Comparison of ENCODE assay signal across 16 cellular contexts in genomic region chr12:112916270-112916669, GRCh38. TPM values are rescaled to one million over a fixed set of nuclear protein-coding genes. Genes with fewer than 3 reads are reported as not detected.
DNase-seq lines count a peak whose midpoint lies in the region; ATAC-seq, FAIRE-seq and TF ChIP-seq lines count a peak whose summit lies in the region.
"Had no signal": no experiment of that assay in that cellular context is flagged by ENCODE, and none has a peak within 500 bp of the region (broad histone marks: within the 10 kb centered on the region; RNA-seq: fewer than 3 reads in every experiment).

No MANE protein-coding gene starts in this region.

- no peaks in the 10 kb centered on the region for H3K4me1 Mint-ChIP-seq in WTC11
- H3K4me1 Mint-ChIP-seq in activated T-cell treated with anti-CD3 and anti-CD28 coated beads, Interleukin-2, amount 50 U/mL, for 72 hours (ENCODE audit: low read depth), result no peaks in the 10 kb centered on the region
- H3K4me1 Mint-ChIP-seq: activated naive CD8-positive, alpha-beta T cell treated with anti-CD3 and anti-CD28 coated beads for 36 hours had no signal

- peaks cover 13% of the 10 kb centered on the region for H3K36me3 Mint-ChIP-seq in WTC11
- peaks cover 26 to 34% of the 10 kb centered on the region in 2 donors for H3K36me3 Mint-ChIP-seq in activated T-cell treated with anti-CD3 and anti-CD28 coated beads, Interleukin-2, amount 50 U/mL, for 72 hours (ENCODE audit: insufficient read depth in 2 of 2)
- H3K36me3 Mint-ChIP-seq: type B pancreatic cell had no signal

- H3K4me3 ChIP-seq in endothelial cell of umbilical vein (replicated peaks in 1 of 3; ENCODE audit: insufficient read depth in 1 of 3, low read depth in 1 of 3, low read length in 3 of 3), result no peak overlapping the region
- H3K4me3 ChIP-seq in right lobe of liver, result no peak overlapping the region
- H3K4me3 ChIP-seq: Peyer's patch had no signal

- CTCF ChIA-PET in endothelial cell of umbilical vein (lab: Charles Lee) (interaction anchor here (1.1 kb wide), 1 partner anchor 9 kb away, joined by 3 read pairs; the partner anchor contains the start of gene OAS1), WTC11 (lab: Charles Lee) (interaction anchor here (1.0 to 1.1 kb wide), 2 partner anchors 77 to 93 kb away, joined by 3 read pairs; no protein-coding TSS in a partner anchor)

- H2AFZ ChIP-seq in endothelial cell of umbilical vein (ENCODE audit: low read depth, low read length), result no peak overlapping the region

- peak; percentile 39 for DNase-seq in EH (ENCODE audit: low read depth)
- DNase-seq in NCI-H446 (lab: John Stamatoyannopoulos, UW), result peak; percentile 24 to 73
- DNase-seq in endothelial cell of umbilical vein (ENCODE audit: low read depth, low spot score), result peak; percentile 43
- DNase-seq in right lobe of liver, result peak in 2 of 3 donors; percentile 55 to 61
- DNase-seq in WTC11 (ENCODE audit: low spot score), result no peak
- no peak for DNase-seq in activated T-cell treated with anti-CD3 and anti-CD28 coated beads, Interleukin-2, amount 50 U/mL, for 72 hours
- DNase-seq in AG08395 (ENCODE audit: low spot score), result no peak
- DNase-seq: activated CD4-positive, alpha-beta T cell treated with anti-CD3 and anti-CD28 coated beads for 4 hours; activated naive CD8-positive, alpha-beta T cell treated with anti-CD3 and anti-CD28 coated beads for 36 hours; activated T-cell treated with anti-CD3 and anti-CD28 coated beads for 4 hours; cerebellar nuclear complex; NCI-H2227 treated with DMSO at 0.1 percent for 48 hours had no signal

- peak; percentile 79 to 97 (median 88) for ATAC-seq in right lobe of liver
- ATAC-seq in GM18498 (IDR thresholded peaks at IDR 0.05; ENCODE audit: unreplicated experiment), result no peak
- ATAC-seq in WTC11, result no peak
- ATAC-seq in activated T-cell treated with anti-CD3 and anti-CD28 coated beads, Interleukin-2, amount 50 U/mL, for 72 hours (replicated peaks in 1 of 2), result no peak

- H3K9ac ChIP-seq in endothelial cell of umbilical vein (replicated peaks; ENCODE audit: extremely low read depth, insufficient read depth, low read length), result no peak overlapping the region

- H3K27me3 Mint-ChIP-seq in WTC11 (ENCODE audit: low read depth), result peaks cover 10% of the 10 kb centered on the region
- no peaks in the 10 kb centered on the region for H3K27me3 Mint-ChIP-seq in activated T-cell treated with anti-CD3 and anti-CD28 coated beads, Interleukin-2, amount 50 U/mL, for 72 hours (ENCODE audit: low read depth)
- H3K27me3 Mint-ChIP-seq: activated naive CD8-positive, alpha-beta T cell treated with anti-CD3 and anti-CD28 coated beads for 36 hours had no signal

- no peak overlapping the region for H3K4me3 Mint-ChIP-seq in WTC11
- no peak overlapping the region for H3K4me3 Mint-ChIP-seq in activated T-cell treated with anti-CD3 and anti-CD28 coated beads, Interleukin-2, amount 50 U/mL, for 72 hours
- H3K4me3 Mint-ChIP-seq: activated naive CD8-positive, alpha-beta T cell treated with anti-CD3 and anti-CD28 coated beads for 36 hours; T-helper 1 cell treated with Interleukin-12 subunit alpha and Interleukin-12 subunit beta and Interleukin-4 antibody, amounts not matched to agents 30 μg/mL and 1 μg/mL, for 36 hours; type B pancreatic cell had no signal

- intact Hi-C loops in endothelial cell of umbilical vein (cut with micrococcal nuclease), result no loop called here
- intact Hi-C loops in right lobe of liver (cut with DNase I), result no loop called here

- TF ChIP-seq POLR2A in endothelial cell of umbilical vein (IDR thresholded peaks at IDR 0.05; ENCODE audit: low read depth, low read length) (no peak), right lobe of liver (IDR thresholded peaks at IDR 0.05) (no peak)

- TF ChIP-seq CTCF in endothelial cell of umbilical vein (IDR thresholded peaks at IDR 0.05; ENCODE audit: extremely low read depth in 1 of 2, insufficient read depth in 1 of 2, low read depth in 1 of 2, low read length in 2 of 2) (no peak), right lobe of liver (IDR thresholded peaks at IDR 0.05) (no peak), WTC11 (IDR thresholded peaks at IDR 0.05) (no peak)

- H3K27ac Mint-ChIP-seq in WTC11, result no peak overlapping the region
- H3K27ac Mint-ChIP-seq in activated T-cell treated with anti-CD3 and anti-CD28 coated beads, Interleukin-2, amount 50 U/mL, for 72 hours, result no peak overlapping the region
- H3K27ac Mint-ChIP-seq: activated naive CD8-positive, alpha-beta T cell treated with anti-CD3 and anti-CD28 coated beads for 36 hours; T-helper 1 cell treated with Interleukin-12 subunit alpha and Interleukin-12 subunit beta and Interleukin-4 antibody, amounts not matched to agents 30 μg/mL and 1 μg/mL, for 36 hours; type B pancreatic cell had no signal

- H3K9me1 ChIP-seq in endothelial cell of umbilical vein (replicated peaks; ENCODE audit: control insufficient read depth, extremely low read depth, insufficient read depth, low read length), result no peaks in the 10 kb centered on the region

- peaks cover 36% of the 10 kb centered on the region for H3K9me3 Mint-ChIP-seq in WTC11
- H3K9me3 Mint-ChIP-seq in activated T-cell treated with anti-CD3 and anti-CD28 coated beads, Interleukin-2, amount 50 U/mL, for 72 hours, result peaks cover 6 to 14% of the 10 kb centered on the region in 2 donors

- BruUV-seq in endothelial cell of umbilical vein (replicated peaks; lab: Mats Ljungman, UMichigan), result no TSS peak

- POLR2A ChIA-PET in endothelial cell of umbilical vein (lab: Charles Lee) (no interaction called here), WTC11 (lab: Charles Lee) (no interaction called here)

- dilution Hi-C loops in endothelial cell of umbilical vein (cut with MboI; ENCODE audit: extremely low pct_ligation_motif_present, low sequenced_read_pairs), result no loop called here

- H3K4me2 ChIP-seq in endothelial cell of umbilical vein (ENCODE audit: insufficient read depth, low read length), result no peak overlapping the region

- H3K4me1 ChIP-seq in endothelial cell of umbilical vein (ENCODE audit: control insufficient read depth, extremely low read depth, insufficient read depth, low read length) (no peaks in the 10 kb centered on the region), right lobe of liver (peaks cover 0 to 10% (median 2%) of the 10 kb centered on the region in 4 donors)
- H3K4me1 ChIP-seq: Peyer's patch had no signal

- no peak for FAIRE-seq in endothelial cell of umbilical vein (lab: Jason Lieb, UNC)

- no peaks in the 10 kb centered on the region for H3K36me3 ChIP-seq in endothelial cell of umbilical vein (ENCODE audit: control insufficient read depth in 2 of 2, extremely low read depth in 1 of 2, insufficient read depth in 2 of 2, low read length in 2 of 2)
- H3K36me3 ChIP-seq in right lobe of liver, result peaks cover 0 to 45% (median 12%) of the 10 kb centered on the region in 4 donors

- 33% methylated on average over 5 of the region's 5 CpGs for WGBS in right lobe of liver (ENCODE audit: insufficient coverage, low coverage, low lambda C conversion rate, missing lambda C conversion rate)

- H3K27me3 ChIP-seq in endothelial cell of umbilical vein (ENCODE audit: control insufficient read depth in 2 of 2, insufficient read depth in 2 of 2, low read length in 2 of 2) (no peaks in the 10 kb centered on the region), right lobe of liver (no peaks in the 10 kb centered on the region)
- H3K27me3 ChIP-seq: Peyer's patch had no signal

- H3K27ac ChIP-seq in endothelial cell of umbilical vein (ENCODE audit: insufficient read depth, low read depth, low read length) (no peak overlapping the region), right lobe of liver (peak overlapping the region in 1 of 3 donors; percentile 49)

- no peaks in the 10 kb centered on the region for H4K20me1 ChIP-seq in endothelial cell of umbilical vein (replicated peaks; ENCODE audit: control insufficient read depth, extremely low read depth, insufficient read depth, low read length)

- H3K79me2 ChIP-seq in endothelial cell of umbilical vein (ENCODE audit: control insufficient read depth, insufficient read depth, low read length), result no peaks in the 10 kb centered on the region

- H3K9me3 ChIP-seq in endothelial cell of umbilical vein (replicated peaks; ENCODE audit: control insufficient read depth, insufficient read depth, low read length) (no peaks in the 10 kb centered on the region), right lobe of liver (no peaks in the 10 kb centered on the region)
- H3K9me3 ChIP-seq: Peyer's patch had no signal

TF ChIP-seq in endothelial cell of umbilical vein, 7 proteins besides CTCF, POLR2A, EP300 and RAD21 (continues in another document):
- TF ChIP-seq GATA2 (IDR thresholded peaks at IDR 0.05; ENCODE audit: insufficient read depth, insufficient read length, low read depth, low read length) (no peak), JUN (IDR thresholded peaks at IDR 0.05; ENCODE audit: borderline replicate concordance, insufficient read depth, insufficient read length, low read depth) (no peak)

RNA-seq across cellular contexts. Expression of gene OAS1, which starts 9.5 kb away (rescaled TPM):
- 2.9 and 6.4 TPM in 2 replicates for total RNA-seq in endothelial cell of umbilical vein
- polyA plus RNA-seq in endothelial cell of umbilical vein, result 5.7 and 5.8 TPM in 2 replicates
- polyA plus RNA-seq in endothelial cell of umbilical vein (2011; cell fraction: cytosol; rRNA removed), result 5.1 and 7.9 TPM in 2 replicates
- polyA plus RNA-seq in endothelial cell of umbilical vein (2011; cell fraction: nucleus; rRNA removed), result 5.7 and 6.4 TPM in 2 replicates
- 18.1 and 20.1 TPM in 2 replicates for polyA plus RNA-seq in endothelial cell of umbilical vein (2012)
- 7.1 and 14.1 TPM in 2 replicates for polyA minus RNA-seq in endothelial cell of umbilical vein
- polyA minus RNA-seq in endothelial cell of umbilical vein (2011; cell fraction: cytosol; rRNA and poly(A)+ RNA removed), result 17.4 TPM
- 2.5 and 3.8 TPM in 2 replicates for polyA minus RNA-seq in endothelial cell of umbilical vein (2011; cell fraction: nucleus; rRNA and poly(A)+ RNA removed)
- total RNA-seq in right lobe of liver, result 10 to 100 TPM; 19.2 to 23.0 (median 22.5) TPM
- 0.24 to 0.30 TPM (median 0.27 TPM) in 3 replicates for total RNA-seq in WTC11 (2021)
- 10 to 100 TPM; 17.3 to 41.9 TPM for total RNA-seq in activated T-cell treated with anti-CD3 and anti-CD28 coated beads, Interleukin-2, amount 50 U/mL, for 72 hours

RNA-seq across cellular contexts. Expression of gene OAS3, which starts 22.0 kb away (rescaled TPM):
- total RNA-seq in endothelial cell of umbilical vein (15.9 and 19.8 TPM in 2 replicates), right lobe of liver (10 to 100 TPM in 1 of 6 experiments, 1 to 10 TPM in 5; 4.4 to 10.2 (median 7.2) TPM), WTC11 (2021) (1.2 to 1.6 TPM (median 1.4 TPM) in 3 replicates)
- 13.1 and 15.7 TPM in 2 replicates for polyA plus RNA-seq in endothelial cell of umbilical vein
- 8.4 TPM in 2 replicates for polyA plus RNA-seq in endothelial cell of umbilical vein (2011; cell fraction: cytosol; rRNA removed)
- 12.6 and 13.4 TPM in 2 replicates for polyA plus RNA-seq in endothelial cell of umbilical vein (2011; cell fraction: nucleus; rRNA removed)
- 11.0 and 14.9 TPM in 2 replicates for polyA plus RNA-seq in endothelial cell of umbilical vein (2012)
- 25.8 and 31.3 TPM in 2 replicates for polyA minus RNA-seq in endothelial cell of umbilical vein
- polyA minus RNA-seq in endothelial cell of umbilical vein (2011; cell fraction: cytosol; rRNA and poly(A)+ RNA removed), result 25.1 TPM
- polyA minus RNA-seq in endothelial cell of umbilical vein (2011; cell fraction: nucleus; rRNA and poly(A)+ RNA removed), result 8.3 and 8.7 TPM in 2 replicates
- total RNA-seq in activated T-cell treated with anti-CD3 and anti-CD28 coated beads, Interleukin-2, amount 50 U/mL, for 72 hours, result 10 to 100 TPM; 14.7 to 39.3 TPM

Comparison
In these comparisons a context has a peak if more than half of its experiments do, and no peak if none do; other contexts are left out.
1. DNase-seq: peak in EH (single experiment), NCI-H446 (2 of 2), endothelial cell of umbilical vein (single experiment) and right lobe of liver (2 of 3); none in WTC11 (single experiment), activated T-cell treated with anti-CD3 and anti-CD28 coated beads, Interleukin-2, amount 50 U/mL, for 72 hours (0 of 2) and AG08395 (single experiment).
2. ATAC-seq: peak in right lobe of liver (4 of 4); none in GM18498 (single experiment), WTC11 (single experiment) and activated T-cell treated with anti-CD3 and anti-CD28 coated beads, Interleukin-2, amount 50 U/mL, for 72 hours (0 of 2).